Comparison of ENCODE assay signal across 20 cellular contexts in genomic region chr1:61116421-61116820, GRCh38. TPM values are rescaled to one million over a fixed set of nuclear protein-coding genes. Genes with fewer than 3 reads are reported as not detected.
DNase-seq lines count a peak whose midpoint lies in the region; ATAC-seq, FAIRE-seq and TF ChIP-seq lines count a peak whose summit lies in the region.
"Had no signal": no experiment of that assay in that cellular context is flagged by ENCODE, and none has a peak within 500 bp of the region (broad histone marks: within the 10 kb centered on the region; RNA-seq: fewer than 3 reads in every experiment).

No MANE protein-coding gene starts in this region.

- WGBS in gastroesophageal sphincter (ENCODE audit: low coverage in 1 of 2), 2 donors: 17 to 31% methylated on average over 5 to 6 of the region's 6 CpGs

- H3K27me3 ChIP-seq in gastroesophageal sphincter: no peaks in the 10 kb centered on the region
- H3K27me3 ChIP-seq: tibial artery had no signal

- FAIRE-seq in H54 (lab: Jason Lieb, UNC): peak; percentile 68
- no peak for FAIRE-seq in GM12892 (lab: Jason Lieb, UNC)
- FAIRE-seq: endothelial cell of umbilical vein had no signal

- peaks cover 17 to 91% (median 18%) of the 10 kb centered on the region in 3 donors for H3K4me1 ChIP-seq in gastroesophageal sphincter

- intact Hi-C loops in sciatic nerve (cut with DNase I): no loop called here

- TF ChIP-seq POLR2A in H54 (IDR thresholded peaks at IDR 0.05; ENCODE audit: low read depth, low read length) (no peak), gastroesophageal sphincter (IDR thresholded peaks at IDR 0.05) (no peak), GM12892 (IDR thresholded peaks at IDR 0.05; ENCODE audit: low read depth, low read length) (no peak)

- DNase-seq in H54 (ENCODE audit: insufficient read length, low spot score): no peak
- no peak for DNase-seq in sciatic nerve (ENCODE audit: low spot score)
- DNase-seq in GM12892 (ENCODE audit: insufficient read length): no peak
- DNase-seq in UCSD-AML1 (lab: John Stamatoyannopoulos, UW; ENCODE audit: unreplicated experiment): no peak
- DNase-seq in dermis blood vessel endothelial cell: no peak
- DNase-seq: activated CD4-positive, alpha-beta T cell treated with anti-CD3 and anti-CD28 coated beads for 1 hour; activated naive CD4-positive, alpha-beta T cell treated with anti-CD3 and anti-CD28 coated beads, Interleukin-2, amount 50 U/mL, for 16 hours; AML-193; Karpas-422; left colon; naive thymus-derived CD8-positive, alpha-beta T cell; NCI-H1436 treated with DMSO at 0.1 percent for 48 hours; T-cell; tibial artery had no signal

- TF ChIP-seq CTCF in VCaP (conservative IDR thresholded peaks at IDR 0.05): no peak
- TF ChIP-seq CTCF in gastroesophageal sphincter (IDR thresholded peaks at IDR 0.05): no peak

- no peaks in the 10 kb centered on the region for H3K36me3 ChIP-seq in gastroesophageal sphincter
- H3K36me3 ChIP-seq: prostate gland, tibial artery had no signal

- ATAC-seq in gastroesophageal sphincter (no peak), sciatic nerve (peak; percentile 30), HG03196 (IDR thresholded peaks at IDR 0.05; ENCODE audit: unreplicated experiment) (no peak)
- ATAC-seq: left colon; naive thymus-derived CD8-positive, alpha-beta T cell; Panc1; T-cell had no signal

- no peak overlapping the region for H3K4me3 ChIP-seq in gastroesophageal sphincter
- H3K4me3 ChIP-seq: prostate gland, tibial artery had no signal

- peak overlapping the region; percentile 55 for H3K27ac ChIP-seq in VCaP
- peak overlapping the region; percentile 19 to 39 (median 34) for H3K27ac ChIP-seq in gastroesophageal sphincter
- H3K27ac ChIP-seq: prostate gland had no signal

- TF ChIP-seq EP300 in gastroesophageal sphincter (IDR thresholded peaks at IDR 0.05): no peak

- no peaks in the 10 kb centered on the region for H3K9me3 ChIP-seq in gastroesophageal sphincter
- H3K9me3 ChIP-seq: prostate gland, tibial artery had no signal

RNA-seq across cellular contexts. Expression of gene NFIA, which starts 34.1 kb away (rescaled TPM):
- total RNA-seq in gastroesophageal sphincter (100 to 1,000 TPM; 123 to 205 (median 149) TPM), sciatic nerve (143 TPM), dermis blood vessel endothelial cell (12.4 and 23.2 TPM in 2 replicates)
- not detected for polyA plus RNA-seq in GM12892 (2012; ENCODE audit: missing spikeins)
